Comparison of ENCODE assay signal across 13 cellular contexts in genomic region chr22:41481131-41481830, GRCh38. TPM values are rescaled to one million over a fixed set of nuclear protein-coding genes. Genes with fewer than 3 reads are reported as not detected.
DNase-seq lines count a peak whose midpoint lies in the region; ATAC-seq lines count a peak whose summit lies in the region.
"Had no signal": no experiment of that assay in that cellular context is flagged by ENCODE, and none has a peak within 500 bp of the region (broad histone marks: within the 10 kb centered on the region; RNA-seq: fewer than 3 reads in every experiment).

No MANE protein-coding gene starts in this region.

- in situ Hi-C loops in ACHN (cut with HindIII; ENCODE audit: low pct_ligation_motif_present, low pct_unique_long_range_greater_than_20kb, low sequenced_read_pairs) = no loop called here

- H3K4me1 Mint-ChIP-seq in naive B cell = peaks cover 61 to 92% (median 80%) of the 10 kb centered on the region in 3 donors

- H3K27me3 Mint-ChIP-seq in naive B cell = no peaks in the 10 kb centered on the region

- DNase-seq in ACHN (peak; percentile 10), M059J (ENCODE audit: low read depth) (peak; percentile 73), fibroblast of peridontal ligament (ENCODE audit: extremely low read depth) (peak; percentile 31), naive B cell (no peak), retina (no peak)
- DNase-seq: activated T-cell treated with anti-CD3 and anti-CD28 coated beads, Interleukin-2, amount 50 U/mL, for 1 hour; BE2C; NCI-H510A treated with DMSO at 0.1 percent for 48 hours; nephron progenitor cell; T1000 had no signal

- no peaks in the 10 kb centered on the region for H3K36me3 Mint-ChIP-seq in naive B cell

- peak overlapping the region; percentile 78 to 98 (median 95) for H3K27ac Mint-ChIP-seq in naive B cell
- H3K27ac Mint-ChIP-seq: nephron progenitor cell had no signal

- peak overlapping the region in 7 of 8 donors; percentile 37 to 78 (median 40) for H3K4me3 Mint-ChIP-seq in naive B cell
- H3K4me3 Mint-ChIP-seq: nephron progenitor cell had no signal

- no peaks in the 10 kb centered on the region for H3K9me3 Mint-ChIP-seq in naive B cell
- H3K9me3 Mint-ChIP-seq: nephron progenitor cell had no signal

- ATAC-seq in naive B cell (ENCODE audit: low read depth in 2 of 2) (no peak), GM21576 (IDR thresholded peaks at IDR 0.05; ENCODE audit: unreplicated experiment) (no peak), HG03521 (IDR thresholded peaks at IDR 0.05; ENCODE audit: unreplicated experiment) (no peak), GM18861 (IDR thresholded peaks at IDR 0.05; ENCODE audit: unreplicated experiment) (no peak)

RNA-seq across cellular contexts. Expression of gene ACO2, which starts 12.4 kb away (rescaled TPM):
- 28.1 and 43.7 TPM in 2 replicates for total RNA-seq in M059J (2014; rRNA removed; shearing (Covaris generic))
- 100 to 1,000 TPM in 3 of 6 donors, 10 to 100 TPM in 3; 88.9 to 124 (median 106) TPM for polyA plus RNA-seq in naive B cell (ENCODE audit: low read depth in 6 of 6)

RNA-seq across cellular contexts. Expression of gene PHF5A, which starts 12.8 kb away (rescaled TPM):
- total RNA-seq in M059J (2014; rRNA removed; shearing (Covaris generic)) = 42.8 and 69.0 TPM in 2 replicates
- polyA plus RNA-seq in naive B cell (ENCODE audit: low read depth in 6 of 6) = 10 to 100 TPM; 20.5 to 34.2 (median 26.7) TPM

RNA-seq across cellular contexts. Expression of gene TOB2, which starts 34.7 kb away (rescaled TPM):
- total RNA-seq in M059J (2014; rRNA removed; shearing (Covaris generic)) = 10.1 and 19.0 TPM in 2 replicates
- polyA plus RNA-seq in naive B cell (ENCODE audit: low read depth in 6 of 6) = 10 to 100 TPM; 14.0 to 24.0 (median 22.2) TPM

Comparison
In these comparisons a context has a peak if more than half of its experiments do, and no peak if none do; other contexts are left out.
1. DNase-seq: peak in ACHN (single experiment), M059J (single experiment) and fibroblast of peridontal ligament (single experiment); none in naive B cell (single experiment) and retina (single experiment).